Comparison of ENCODE assay signal across 24 cellular contexts in the genomic region with DNA sequence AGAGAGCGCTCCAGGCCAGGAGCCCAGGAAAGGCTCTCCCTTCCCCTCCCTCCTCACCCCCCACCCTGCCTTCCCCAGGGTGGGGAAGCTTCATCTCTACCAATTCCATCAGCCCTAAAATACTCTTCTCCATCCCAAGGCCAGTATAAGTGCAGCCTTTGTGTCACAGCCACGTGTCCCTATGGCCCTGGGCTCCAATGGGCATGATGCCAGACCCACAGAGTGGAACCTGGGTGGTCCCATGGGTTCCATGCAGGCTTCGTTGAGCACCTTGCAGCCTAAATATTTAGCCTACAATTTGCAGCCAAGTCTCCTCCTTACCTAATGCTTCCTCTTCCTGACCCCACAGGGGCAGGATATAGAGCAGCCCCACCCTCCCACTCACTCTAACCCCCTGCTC. TPM values are rescaled to one million over a fixed set of nuclear protein-coding genes. Genes with fewer than 3 reads are reported as not detected.
A peak's percentile ranks its signal among the peaks of the same experiment; 100 is the strongest.
DNase-seq lines count a peak whose midpoint lies in the region; FAIRE-seq and TF ChIP-seq lines count a peak whose summit lies in the region.
"Had no signal": no experiment of that assay in that cellular context is flagged by ENCODE, and none has a peak within 500 bp of the region (broad histone marks: within the 10 kb centered on the region; RNA-seq: fewer than 3 reads in every experiment).

No MANE protein-coding gene starts in this region.

- no peak overlapping the region for H3K4me3 ChIP-seq in BLaER1 treated with 17β-estradiol and CSF1 and Interleukin-3, amounts not matched to agents 10 nM and 100 nM
- H3K4me3 ChIP-seq in Karpas-422 (ENCODE audit: low read length) (no peak overlapping the region), neuronal stem cell (ENCODE audit: low read length in 2 of 2) (no peak overlapping the region), vagina (no peak overlapping the region)
- H3K4me3 ChIP-seq: A549, GM12878 had no signal

- H3K4me2 ChIP-seq in BLaER1 treated with 17β-estradiol and CSF1 and Interleukin-3, amounts not matched to agents 10 nM and 100 nM, result peak overlapping the region in 8 of 11 experiments; percentile 17 to 66 (median 49); a peak in 13 of 22 replicates
- H3K4me2 ChIP-seq in Karpas-422 (ENCODE audit: low read depth, low read length, poor library complexity, severe bottlenecking) (no peak overlapping the region), neuronal stem cell (ENCODE audit: insufficient read depth, low read length, poor library complexity, severe bottlenecking) (no peak overlapping the region)
- H3K4me2 ChIP-seq: A549 had no signal

- no CpG with 5 or more reads among the region's 3 CpGs for WGBS in neuronal stem cell (ENCODE audit: extremely low coverage in 2 of 2, insufficient read length in 2 of 2, insufficient replicate concordance in 1 of 2), 2 donors

- H2BK120ac ChIP-seq in neuronal stem cell (ENCODE audit: low read depth, low read length), result no peak overlapping the region

- peak; percentile 52 for FAIRE-seq in urothelium cell line (lab: Jason Lieb, UNC)
- FAIRE-seq: A549, GM12878, GM18507, H54 had no signal

- no peak overlapping the region for H4K91ac ChIP-seq in neuronal stem cell (ENCODE audit: low read depth, low read length, poor library complexity)

- intact Hi-C loops in vagina (cut with DNase I), result no loop called here

- no peaks in the 10 kb centered on the region for H4K20me1 ChIP-seq in BLaER1 treated with 17β-estradiol and CSF1 and Interleukin-3, amounts not matched to agents 10 nM and 100 nM
- H4K20me1 ChIP-seq in Karpas-422 (ENCODE audit: insufficient read depth, low read depth, low read length), result 0 out of 2 replicates have a peak, but pooled peaks cover 3% of the 10 kb centered on the region

- H3K23ac ChIP-seq in neuronal stem cell (ENCODE audit: low read depth, low read length, poor library complexity), result no peak overlapping the region

- no peak overlapping the region for H2BK5ac ChIP-seq in neuronal stem cell (ENCODE audit: low read length)

- H3K27ac ChIP-seq in BLaER1 treated with 17β-estradiol and CSF1 and Interleukin-3, amounts not matched to agents 10 nM and 100 nM, result no peak overlapping the region
- H3K27ac ChIP-seq in Karpas-422 (ENCODE audit: low read length) (no peak overlapping the region), neuronal stem cell (replicated peaks; ENCODE audit: low read length) (no peak overlapping the region), vagina (no peak overlapping the region)
- H3K27ac ChIP-seq: A549, C4-2B had no signal

- DNase-seq in Karpas-422 (peak; percentile 50), neuronal stem cell (ENCODE audit: low spot score) (no peak), urothelium cell line (ENCODE audit: low spot score) (no peak), vagina (ENCODE audit: extremely low spot score in 2 of 2) (no peak), NCI-H2227 treated with DMSO at 0.1 percent for 48 hours (lab: John Stamatoyannopoulos, UW) (no peak)
- no peak for DNase-seq in activated CD8-positive, alpha-beta memory T cell treated with anti-CD3 and anti-CD28 coated beads for 24 hours
- DNase-seq: 8988T; ACHN; AML-193; BE2C; Caco-2; CD4-positive, CD25-positive, alpha-beta regulatory T cell; CD8-positive, alpha-beta T cell; DMS153; DND-41; GDM1; GOT3; HCEC 1CT had no signal

- TF ChIP-seq CTCF in vagina (IDR thresholded peaks at IDR 0.05), result no peak

- no peaks in the 10 kb centered on the region for H3K36me3 ChIP-seq in BLaER1 treated with 17β-estradiol and CSF1 and Interleukin-3, amounts not matched to agents 10 nM and 100 nM
- H3K36me3 ChIP-seq in Karpas-422 (ENCODE audit: insufficient read depth, low read length) (no peaks in the 10 kb centered on the region), neuronal stem cell (replicated peaks in 1 of 2; ENCODE audit: control insufficient read depth in 2 of 2, insufficient read depth in 2 of 2, low read length in 2 of 2) (no peaks in the 10 kb centered on the region), vagina (no peaks in the 10 kb centered on the region)
- H3K36me3 ChIP-seq: BE2C had no signal

- H2BK15ac ChIP-seq in neuronal stem cell (ENCODE audit: low read length), result no peak overlapping the region

- no peak overlapping the region for H2BK12ac ChIP-seq in neuronal stem cell (ENCODE audit: low read length)

- no peak overlapping the region for H3K4ac ChIP-seq in neuronal stem cell (ENCODE audit: low read length)

- peak overlapping the region; percentile 38 for H2AK5ac ChIP-seq in neuronal stem cell (ENCODE audit: low read depth, low read length)

- peaks cover 0 to 18% (median 10%) of the 10 kb centered on the region in 11 experiments; a peak in 10 of 22 replicates for H3K27me3 ChIP-seq in BLaER1 treated with 17β-estradiol and CSF1 and Interleukin-3, amounts not matched to agents 10 nM and 100 nM
- H3K27me3 ChIP-seq in Karpas-422 (ENCODE audit: low read length) (no peaks in the 10 kb centered on the region), neuronal stem cell (ENCODE audit: control insufficient read depth in 3 of 3, insufficient read depth in 3 of 3, low read depth in 1 of 3, low read length in 3 of 3) (peaks cover 0 to 42% (median 41%) of the 10 kb centered on the region in 3 experiments), vagina (no peaks in the 10 kb centered on the region)

- no peak for TF ChIP-seq POLR2A in vagina (IDR thresholded peaks at IDR 0.05)

- no peak overlapping the region for H2AFZ ChIP-seq in Karpas-422 (ENCODE audit: low read length)
- H2AFZ ChIP-seq in neuronal stem cell (ENCODE audit: low read length), result no peak overlapping the region

- no peak overlapping the region for H3K18ac ChIP-seq in neuronal stem cell (ENCODE audit: low read length)

- H3K79me2 ChIP-seq in Karpas-422 (ENCODE audit: low read length), result no peaks in the 10 kb centered on the region

- no peak overlapping the region for H3K14ac ChIP-seq in neuronal stem cell (ENCODE audit: low read length)

- H4K8ac ChIP-seq in neuronal stem cell (ENCODE audit: low read depth, low read length), result no peak overlapping the region

- peaks cover 0 to 71% (median 51%) of the 10 kb centered on the region in 10 experiments; a peak in 14 of 20 replicates for H3K4me1 ChIP-seq in BLaER1 treated with 17β-estradiol and CSF1 and Interleukin-3, amounts not matched to agents 10 nM and 100 nM
- H3K4me1 ChIP-seq in Karpas-422 (ENCODE audit: low read length), result peaks cover 4% of the 10 kb centered on the region
- H3K4me1 ChIP-seq in neuronal stem cell (ENCODE audit: control insufficient read depth in 2 of 2, insufficient read depth in 1 of 2, low read depth in 1 of 2, low read length in 2 of 2), result peaks cover 0 to 7% of the 10 kb centered on the region in 2 donors
- H3K4me1 ChIP-seq in vagina, result peaks cover 18% of the 10 kb centered on the region
- H3K4me1 ChIP-seq: A549, BE2C, Caco-2 had no signal

- H3K9me2 ChIP-seq in Karpas-422 (replicated peaks; ENCODE audit: insufficient read depth, low read length), result no peaks in the 10 kb centered on the region

- no peaks in the 10 kb centered on the region for H3K79me1 ChIP-seq in neuronal stem cell (ENCODE audit: low read depth, low read length)

- H3K9me3 ChIP-seq in BLaER1 treated with 17β-estradiol and CSF1 and Interleukin-3, amounts not matched to agents 10 nM and 100 nM (replicated peaks in 1 of 11), result peaks cover 0 to 8% (median 3%) of the 10 kb centered on the region in 11 experiments; a peak in 7 of 22 replicates
- H3K9me3 ChIP-seq in Karpas-422 (ENCODE audit: low read length) (no peaks in the 10 kb centered on the region), neuronal stem cell (replicated peaks in 1 of 2; ENCODE audit: control insufficient read depth in 2 of 2, insufficient read depth in 1 of 2, low read depth in 1 of 2, low read length in 2 of 2) (peaks cover 0 to 3% of the 10 kb centered on the region in 2 donors), vagina (no peaks in the 10 kb centered on the region)
- H3K9me3 ChIP-seq: A549, BE2C, Caco-2 had no signal

- H3K9ac ChIP-seq in BLaER1 treated with 17β-estradiol and CSF1 and Interleukin-3, amounts not matched to agents 10 nM and 100 nM, result no peak overlapping the region
- H3K9ac ChIP-seq in Karpas-422 (ENCODE audit: low read length) (no peak overlapping the region), neuronal stem cell (ENCODE audit: low read depth, low read length, poor library complexity) (no peak overlapping the region)

RNA-seq across cellular contexts. Expression of a gene that starts 1.0 kb away (rescaled TPM):
- not detected in 2 replicates for total RNA-seq in Karpas-422 (2014; rRNA removed; shearing (Covaris generic); ENCODE audit: low replicate concordance)
- polyA plus RNA-seq in neuronal stem cell (2013, experiment 1 of 2), result 0.11 TPM
- 0.18 TPM for polyA plus RNA-seq in neuronal stem cell (2013, experiment 2 of 2)
- not detected for total RNA-seq in vagina
- total RNA-seq: Caco-2; CD4-positive, CD25-positive, alpha-beta regulatory T cell; CD8-positive, alpha-beta T cell; GM12878 had no signal

RNA-seq across cellular contexts. Expression of a gene that starts 2.4 kb away (rescaled TPM):
- total RNA-seq in Karpas-422 (2014; rRNA removed; shearing (Covaris generic); ENCODE audit: low replicate concordance), result not detected in 2 replicates
- not detected for polyA plus RNA-seq in neuronal stem cell (2013, experiment 1 of 2)
- polyA plus RNA-seq in neuronal stem cell (2013, experiment 2 of 2), result 0.04 TPM
- not detected for total RNA-seq in vagina
- total RNA-seq: Caco-2; CD4-positive, CD25-positive, alpha-beta regulatory T cell; CD8-positive, alpha-beta T cell had no signal
- polyA plus RNA-seq: A549; CD4-positive, CD25-positive, alpha-beta regulatory T cell; GM12878 had no signal

RNA-seq across cellular contexts. Expression of a gene that starts 39.1 kb away (rescaled TPM):
- not detected in 2 replicates for total RNA-seq in Karpas-422 (2014; rRNA removed; shearing (Covaris generic); ENCODE audit: low replicate concordance)
- polyA plus RNA-seq in neuronal stem cell (2013, experiment 1 of 2), result 13.8 TPM
- 15.1 TPM for polyA plus RNA-seq in neuronal stem cell (2013, experiment 2 of 2)
- 62.6 TPM for total RNA-seq in vagina

RNA-seq across cellular contexts. Expression of a gene that starts 53.9 kb away (rescaled TPM):
- 18.6 and 34.5 TPM in 2 replicates for total RNA-seq in Karpas-422 (2014; rRNA removed; shearing (Covaris generic); ENCODE audit: low replicate concordance)
- 16.8 TPM for polyA plus RNA-seq in neuronal stem cell (2013, experiment 1 of 2)
- polyA plus RNA-seq in neuronal stem cell (2013, experiment 2 of 2), result 16.4 TPM
- total RNA-seq in vagina, result 44.9 TPM

RNA-seq across cellular contexts. Expression of a gene that starts 54.7 kb away (rescaled TPM):
- not detected in 2 replicates for total RNA-seq in Karpas-422 (2014; rRNA removed; shearing (Covaris generic); ENCODE audit: low replicate concordance)
- not detected for polyA plus RNA-seq in neuronal stem cell (2013, experiment 1 of 2)
- polyA plus RNA-seq in neuronal stem cell (2013, experiment 2 of 2), result not detected
- 431 TPM for total RNA-seq in vagina
- total RNA-seq: CD4-positive, CD25-positive, alpha-beta regulatory T cell; CD8-positive, alpha-beta T cell had no signal
- polyA plus RNA-seq: CD4-positive, CD25-positive, alpha-beta regulatory T cell had no signal

Comparison
In these comparisons a context has a peak if more than half of its experiments do, and no peak if none do; other contexts are left out.
1. H3K4me2 ChIP-seq: peak in BLaER1 treated with 17β-estradiol and CSF1 and Interleukin-3, amounts not matched to agents 10 nM and 100 nM (8 of 11); none in Karpas-422 (single experiment) and neuronal stem cell (single experiment).
2. RNA of a gene that starts 39.1 kb away (total RNA-seq): 62.6 TPM in vagina (single experiment); not detected in Karpas-422; every median in the first group is over 10 times any median in the second.